In the genomic region with DNA sequence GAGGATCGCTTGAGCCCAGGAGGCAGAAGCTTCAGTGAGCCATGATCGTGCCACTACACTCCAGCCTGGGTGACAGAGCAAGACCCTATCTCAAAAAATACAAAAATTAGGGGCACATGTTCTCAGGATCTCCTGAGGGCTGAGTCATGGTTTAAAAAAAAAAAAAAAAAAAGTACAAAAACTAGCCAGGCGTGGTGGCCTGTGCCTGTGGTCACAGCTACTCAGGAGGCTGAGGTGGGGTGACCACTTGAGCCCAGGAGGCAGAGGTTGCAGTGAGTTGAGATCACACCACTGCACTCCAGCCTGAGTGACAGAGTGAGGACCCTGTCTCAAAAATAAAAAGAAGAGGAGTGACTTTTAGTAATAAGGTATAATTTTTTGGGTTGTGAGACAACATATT, we compare ENCODE assay signal across 26 cellular contexts. TPM values are rescaled to one million over a fixed set of nuclear protein-coding genes. Genes with fewer than 3 reads are reported as not detected.
DNase-seq lines count a peak whose midpoint lies in the region; ATAC-seq, FAIRE-seq and TF ChIP-seq lines count a peak whose summit lies in the region.
"Had no signal": no experiment of that assay in that cellular context is flagged by ENCODE, and none has a peak within 500 bp of the region (broad histone marks: within the 10 kb centered on the region; RNA-seq: fewer than 3 reads in every experiment).

No MANE protein-coding gene starts in this region.

- no peak overlapping the region for H3K4me3 ChIP-seq in thoracic aorta
- H3K4me3 ChIP-seq in mesenchymal stem cell (ENCODE audit: insufficient read depth in 1 of 2, low read depth in 1 of 2, low read length in 2 of 2): no peak overlapping the region
- H3K4me3 ChIP-seq: BLaER1 treated with 17β-estradiol and CSF1 and Interleukin-3, amounts not matched to agents 10 nM and 100 nM; GM23248 had no signal

- H3K14ac ChIP-seq in mesenchymal stem cell (ENCODE audit: low read length in 2 of 2): no peak overlapping the region

- no peak overlapping the region for H3K23ac ChIP-seq in mesenchymal stem cell (ENCODE audit: low read length in 2 of 2)

- no peak overlapping the region for H3K4me2 ChIP-seq in mesenchymal stem cell (ENCODE audit: low read length, poor library complexity, severe bottlenecking)
- H3K4me2 ChIP-seq: BLaER1 treated with 17β-estradiol and CSF1 and Interleukin-3, amounts not matched to agents 10 nM and 100 nM had no signal

- peak; percentile 87 for FAIRE-seq in RCC 7860 (lab: Jason Lieb, UNC)
- FAIRE-seq: A204.1 had no signal

- H2BK12ac ChIP-seq in mesenchymal stem cell (ENCODE audit: low read length in 2 of 2): no peak overlapping the region

- H3K4ac ChIP-seq in mesenchymal stem cell (ENCODE audit: low read depth in 1 of 2, low read length in 2 of 2): no peak overlapping the region

- no peak overlapping the region for H3K9ac ChIP-seq in mesenchymal stem cell (ENCODE audit: low read length)
- H3K9ac ChIP-seq: BLaER1 treated with 17β-estradiol and CSF1 and Interleukin-3, amounts not matched to agents 10 nM and 100 nM; GM23248 had no signal

- in situ Hi-C loops in Caki2 (cut with HindIII; ENCODE audit: low pct_unique_long_range_greater_than_20kb, low sequenced_read_pairs): loop anchor here (25.0 kb wide), 1 partner anchor 138 kb away; no protein-coding TSS in a partner anchor

- no peak overlapping the region for H4K8ac ChIP-seq in mesenchymal stem cell (ENCODE audit: low read length)

- H3K36me3 ChIP-seq in thoracic aorta: peaks cover 18% of the 10 kb centered on the region
- peaks cover 6 to 84% of the 10 kb centered on the region in 2 experiments for H3K36me3 ChIP-seq in mesenchymal stem cell (ENCODE audit: control insufficient read depth in 1 of 2, insufficient read depth in 2 of 2, low read depth in 1 of 2, low read length in 2 of 2)

- TF ChIP-seq CTCF in thoracic aorta (IDR thresholded peaks at IDR 0.05): no peak

- H3K27ac ChIP-seq in thoracic aorta: peak overlapping the region; percentile 18 to 37
- H3K27ac ChIP-seq in mesenchymal stem cell (ENCODE audit: low read length, poor library complexity, severe bottlenecking): no peak overlapping the region
- H3K27ac ChIP-seq: BLaER1 treated with 17β-estradiol and CSF1 and Interleukin-3, amounts not matched to agents 10 nM and 100 nM; GM23248 had no signal

- ATAC-seq in thoracic aorta (ENCODE audit: insufficient number of reproducible peaks, low FRiP score, low read depth): no peak
- ATAC-seq in esophagus mucosa: no peak
- ATAC-seq: Panc1 had no signal

- no peaks in the 10 kb centered on the region for H3K27me3 ChIP-seq in thoracic aorta (replicated peaks; ENCODE audit: insufficient read depth)
- no peaks in the 10 kb centered on the region for H3K27me3 ChIP-seq in mesenchymal stem cell (ENCODE audit: control insufficient read depth in 1 of 2, insufficient read depth in 1 of 2, low read length in 2 of 2)
- H3K27me3 ChIP-seq: BLaER1 treated with 17β-estradiol and CSF1 and Interleukin-3, amounts not matched to agents 10 nM and 100 nM had no signal

- no peak overlapping the region for H2AK5ac ChIP-seq in mesenchymal stem cell (ENCODE audit: low read length, severe bottlenecking)

- no peak overlapping the region for H2BK5ac ChIP-seq in mesenchymal stem cell (ENCODE audit: low read depth, low read length, poor library complexity, severe bottlenecking)

- H3K18ac ChIP-seq in mesenchymal stem cell (ENCODE audit: low read depth in 1 of 2, low read length in 2 of 2): no peak overlapping the region

- no peak overlapping the region for H2BK15ac ChIP-seq in mesenchymal stem cell (ENCODE audit: low read depth, poor library complexity, severe bottlenecking)

- H3K79me1 ChIP-seq in mesenchymal stem cell (replicated peaks; ENCODE audit: low read length, poor library complexity, severe bottlenecking): peaks cover 5% of the 10 kb centered on the region

- H2AFZ ChIP-seq in mesenchymal stem cell (ENCODE audit: low read depth, low read length): no peak overlapping the region
- H2AFZ ChIP-seq: GM23248 had no signal

- H3K9me3 ChIP-seq in thoracic aorta: no peaks in the 10 kb centered on the region
- H3K9me3 ChIP-seq in mesenchymal stem cell (ENCODE audit: control insufficient read depth, low read length): no peaks in the 10 kb centered on the region
- H3K9me3 ChIP-seq: BLaER1 treated with 17β-estradiol and CSF1 and Interleukin-3, amounts not matched to agents 10 nM and 100 nM had no signal

- DNase-seq in Caki2 (ENCODE audit: low read depth) (peak; percentile 77), RCC 7860 (ENCODE audit: low spot score) (peak; percentile 27), glomerular visceral epithelial cell (ENCODE audit: extremely low spot score) (peak; percentile 60), thoracic aorta (ENCODE audit: low spot score) (no peak), mesenchymal stem cell (no peak), NCI-H1436 (lab: John Stamatoyannopoulos, UW) (no peak)
- DNase-seq: AML-193; CD4-positive, alpha-beta memory T cell; COR-L47; GDM1; GM23248; H9; KBM-7; NCI-H1048; NCI-H1417 treated with DMSO at 0.1 percent for 48 hours; NCI-H187; NCI-H2081 treated with DMSO at 0.1 percent for 48 hours; NCI-H2171; NCI-H226; NCI-H510A; NCI-H69; SHP77 treated with DMSO at 0.1 percent for 48 hours had no signal

- 90% methylated on average over 3 of the region's 3 CpGs for WGBS in mesenchymal stem cell

- H4K91ac ChIP-seq in mesenchymal stem cell (ENCODE audit: low read length): no peak overlapping the region

- H2BK120ac ChIP-seq in mesenchymal stem cell (ENCODE audit: low read depth, low read length): no peak overlapping the region

- H3K4me1 ChIP-seq in thoracic aorta (ENCODE audit: control insufficient read depth in 1 of 2, low read depth in 2 of 2): peaks cover 3 to 20% of the 10 kb centered on the region in 2 donors
- H3K4me1 ChIP-seq in mesenchymal stem cell (ENCODE audit: control insufficient read depth, insufficient read depth, low read depth, low read length): peaks cover 7% of the 10 kb centered on the region
- H3K4me1 ChIP-seq: BLaER1 treated with 17β-estradiol and CSF1 and Interleukin-3, amounts not matched to agents 10 nM and 100 nM had no signal

RNA-seq across cellular contexts. Expression of a gene that starts 16.9 kb away (rescaled TPM):
- 40.6 and 42.2 TPM in 2 replicates for total RNA-seq in Caki2 (2014; rRNA removed; shearing (Covaris generic); ENCODE audit: low replicate concordance)
- total RNA-seq in thoracic aorta (10 to 100 TPM; 21.5 to 34.6 TPM), esophagus mucosa (25.4 TPM)
- polyA plus RNA-seq in mesenchymal stem cell (2013, experiment 1 of 2): 19.7 TPM
- 20.0 TPM for polyA plus RNA-seq in mesenchymal stem cell (2013, experiment 2 of 2)

RNA-seq across cellular contexts. Expression of a gene that starts 39.4 kb away (rescaled TPM):
- not detected in 2 replicates for total RNA-seq in Caki2 (2014; rRNA removed; shearing (Covaris generic); ENCODE audit: low replicate concordance)
- total RNA-seq in thoracic aorta (10 to 100 TPM in 1 of 2 donors, 1 to 10 TPM in 1; 1.6 to 15.2 TPM), esophagus mucosa (1.5 TPM)
- not detected for polyA plus RNA-seq in mesenchymal stem cell (2013, experiment 1 of 2)
- 0.01 TPM for polyA plus RNA-seq in mesenchymal stem cell (2013, experiment 2 of 2)
- total RNA-seq: CD4-positive, alpha-beta memory T cell; GM23248 had no signal
- polyA plus RNA-seq: CD4-positive, alpha-beta memory T cell had no signal

RNA-seq across cellular contexts. Expression of a gene that starts 59.0 kb away (rescaled TPM):
- total RNA-seq in Caki2 (2014; rRNA removed; shearing (Covaris generic); ENCODE audit: low replicate concordance): not detected in 2 replicates
- total RNA-seq in thoracic aorta: not detected
- polyA plus RNA-seq in mesenchymal stem cell (2013, experiment 1 of 2): not detected
- polyA plus RNA-seq in mesenchymal stem cell (2013, experiment 2 of 2): not detected
- total RNA-seq in esophagus mucosa: not detected
- total RNA-seq: CD4-positive, alpha-beta memory T cell; GM23248; H9 had no signal
- polyA plus RNA-seq: CD4-positive, alpha-beta memory T cell; GM23248 had no signal

Comparison
In these comparisons a context has a peak if more than half of its experiments do, and no peak if none do; other contexts are left out.
1. DNase-seq: peak in Caki2 (single experiment), RCC 7860 (single experiment) and glomerular visceral epithelial cell (single experiment); none in thoracic aorta (single experiment), mesenchymal stem cell (single experiment) and NCI-H1436 (single experiment).